ENCODE assay signal across 15 cellular contexts in genomic region chr1:3415260-3415952, GRCh38. TPM values are rescaled to one million over a fixed set of nuclear protein-coding genes. Genes with fewer than 3 reads are reported as not detected.
"Had no signal": no experiment of that assay in that cellular context is flagged by ENCODE, and none has a peak within 500 bp of the region (broad histone marks: within the 10 kb centered on the region; RNA-seq: fewer than 3 reads in every experiment).

No MANE protein-coding gene starts in this region.

- DNase-seq: activated CD4-positive, alpha-beta T cell treated with anti-CD3 and anti-CD28 coated beads, Interleukin-2, amount 50 U/mL, for 48 hours; dorsolateral prefrontal cortex; endodermal cell; nephron progenitor cell; stimulated activated CD4-positive, alpha-beta T cell treated with anti-CD3 and anti-CD28 coated beads, Interleukin-4, amount 100 ng/mL, for 4 hours; SW 1271; T-helper 2 cell had no signal

- H3K27me3 ChIP-seq: cardiac muscle cell, dorsolateral prefrontal cortex had no signal

- H3K27me3 Mint-ChIP-seq: activated naive CD8-positive, alpha-beta T cell had no signal

- H3K9me3 Mint-ChIP-seq: stimulated activated memory B cell treated with anti-CD40 and anti-IgM and Interleukin-4, amounts not matched to agents 10 μg/mL and 1 μg/mL and 100 μg/mL, for 72 hours had no signal

- H3K36me3 Mint-ChIP-seq: activated naive CD8-positive, alpha-beta T cell; stimulated activated memory B cell treated with anti-CD40 and anti-IgM and Interleukin-4, amounts not matched to agents 10 μg/mL and 1 μg/mL and 100 μg/mL, for 72 hours had no signal

- ATAC-seq: sciatic nerve; stimulated activated memory B cell treated with anti-CD40 and anti-IgM and Interleukin-4, amounts not matched to agents 10 μg/mL and 1 μg/mL and 100 μg/mL, for 72 hours had no signal

- H3K4me3 ChIP-seq: cardiac muscle cell, dorsolateral prefrontal cortex, thoracic aorta had no signal

- H3K27ac ChIP-seq: cardiac muscle cell, thoracic aorta had no signal

- H3K4me1 Mint-ChIP-seq: stimulated activated memory B cell treated with anti-CD40 and anti-IgM and Interleukin-4, amounts not matched to agents 10 μg/mL and 1 μg/mL and 100 μg/mL, for 72 hours had no signal

- H3K4me3 Mint-ChIP-seq: activated naive CD8-positive, alpha-beta T cell; activated T-helper 1 cell treated with anti-CD3 and anti-CD28 coated beads, Interleukin-12 subunit alpha, Interleukin-12 subunit beta, Interleukin-2, Interleukin-4 antibody, amounts not matched to agents 30 ng/mL and 10 ng/mL and 1 ng/mL, durations not matched to agents 14 hours and 24 hours and 36 hours; endodermal cell; nephron progenitor cell; stimulated activated memory B cell treated with anti-CD40 and anti-IgM and Interleukin-4, amounts not matched to agents 10 μg/mL and 1 μg/mL and 100 μg/mL, for 72 hours had no signal

- H3K27ac Mint-ChIP-seq: activated naive CD8-positive, alpha-beta T cell; activated T-helper 1 cell treated with anti-CD3 and anti-CD28 coated beads, Interleukin-12 subunit alpha, Interleukin-12 subunit beta, Interleukin-2, Interleukin-4 antibody, amounts not matched to agents 30 ng/mL and 10 ng/mL and 1 ng/mL, durations not matched to agents 14 hours and 24 hours and 36 hours; nephron progenitor cell; stimulated activated memory B cell treated with anti-CD40 and anti-IgM and Interleukin-4, amounts not matched to agents 10 μg/mL and 1 μg/mL and 100 μg/mL, for 72 hours had no signal

RNA-seq across cellular contexts. Expression of gene ARHGEF16, which starts 39.1 kb away (rescaled TPM):
- total RNA-seq: activated T-helper 1 cell treated with anti-CD3 and anti-CD28 coated beads, Interleukin-12 subunit alpha, Interleukin-12 subunit beta, Interleukin-2, Interleukin-4 antibody, amounts not matched to agents 30 ng/mL and 10 ng/mL and 1 ng/mL, durations not matched to agents 14 hours and 24 hours and 36 hours; frontal cortex; myocyte had no signal
